In genomic region chr17:12136243-12136642, GRCh38 we compare ENCODE assay signal across 3 cellular contexts.
"Had no signal": no experiment of that assay in that cellular context is flagged by ENCODE, and none has a peak within 500 bp of the region (broad histone marks: within the 10 kb centered on the region; RNA-seq: fewer than 3 reads in every experiment).

No MANE protein-coding gene starts in this region.

- DNase-seq: GDM1, GF-D8 had no signal

- ATAC-seq: GM12878 had no signal

- H3K4me3 ChIP-seq: GM12878 had no signal
